In genomic region chr14:83462759-83463158, GRCh38 we compare ENCODE assay signal across 1 cellular context.
TF ChIP-seq lines count a peak whose summit lies in the region.

No MANE protein-coding gene starts in this region.

TF ChIP-seq in SK-N-SH treated with all-trans-retinoic acid at 6 μM for 48 hours, 23 proteins besides CTCF, POLR2A, EP300 and RAD21 (continued from another document):
- no peak for TF ChIP-seq POU6F1 (CRISPR knock-in tag; IDR thresholded peaks at IDR 0.05; ENCODE audit: borderline replicate concordance, low read depth)
- no peak for TF ChIP-seq TCF4 (CRISPR knock-in tag; IDR thresholded peaks at IDR 0.05; ENCODE audit: borderline replicate concordance)
- TF ChIP-seq PPARA (CRISPR knock-in tag; IDR thresholded peaks at IDR 0.05; ENCODE audit: borderline replicate concordance) = no peak
- no peak for TF ChIP-seq CREB5 (CRISPR knock-in tag; IDR thresholded peaks at IDR 0.05; ENCODE audit: low read depth)
- TF ChIP-seq TSHZ2 (CRISPR knock-in tag; IDR thresholded peaks at IDR 0.05) = no peak
- no peak for TF ChIP-seq ZC3H10 (CRISPR knock-in tag; IDR thresholded peaks at IDR 0.05)
- TF ChIP-seq ESRRG (CRISPR knock-in tag; IDR thresholded peaks at IDR 0.05) = no peak
- no peak for TF ChIP-seq ZFP3 (CRISPR knock-in tag; IDR thresholded peaks at IDR 0.05)
- no peak for TF ChIP-seq ZNF8 (CRISPR knock-in tag; IDR thresholded peaks at IDR 0.05)
- TF ChIP-seq ARNTL (CRISPR knock-in tag; IDR thresholded peaks at IDR 0.05; ENCODE audit: borderline replicate concordance, low read depth) = no peak
- TF ChIP-seq CSDC2 (CRISPR knock-in tag; IDR thresholded peaks at IDR 0.05) = no peak
- no peak for TF ChIP-seq OSR1 (CRISPR knock-in tag; IDR thresholded peaks at IDR 0.05)
- no peak for TF ChIP-seq RARB (CRISPR knock-in tag; IDR thresholded peaks at IDR 0.05)
- no peak for TF ChIP-seq ZFP30 (CRISPR knock-in tag; IDR thresholded peaks at IDR 0.05)
- no peak for TF ChIP-seq SNAI2 (CRISPR knock-in tag; IDR thresholded peaks at IDR 0.05)
- no peak for TF ChIP-seq TOX (CRISPR knock-in tag; IDR thresholded peaks at IDR 0.05; ENCODE audit: borderline replicate concordance)
- TF ChIP-seq ZNF565 (CRISPR knock-in tag; conservative IDR thresholded peaks at IDR 0.05; ENCODE audit: low read depth) = no peak
